8 cellular contexts compared by ENCODE assay signal in the genomic region with DNA sequence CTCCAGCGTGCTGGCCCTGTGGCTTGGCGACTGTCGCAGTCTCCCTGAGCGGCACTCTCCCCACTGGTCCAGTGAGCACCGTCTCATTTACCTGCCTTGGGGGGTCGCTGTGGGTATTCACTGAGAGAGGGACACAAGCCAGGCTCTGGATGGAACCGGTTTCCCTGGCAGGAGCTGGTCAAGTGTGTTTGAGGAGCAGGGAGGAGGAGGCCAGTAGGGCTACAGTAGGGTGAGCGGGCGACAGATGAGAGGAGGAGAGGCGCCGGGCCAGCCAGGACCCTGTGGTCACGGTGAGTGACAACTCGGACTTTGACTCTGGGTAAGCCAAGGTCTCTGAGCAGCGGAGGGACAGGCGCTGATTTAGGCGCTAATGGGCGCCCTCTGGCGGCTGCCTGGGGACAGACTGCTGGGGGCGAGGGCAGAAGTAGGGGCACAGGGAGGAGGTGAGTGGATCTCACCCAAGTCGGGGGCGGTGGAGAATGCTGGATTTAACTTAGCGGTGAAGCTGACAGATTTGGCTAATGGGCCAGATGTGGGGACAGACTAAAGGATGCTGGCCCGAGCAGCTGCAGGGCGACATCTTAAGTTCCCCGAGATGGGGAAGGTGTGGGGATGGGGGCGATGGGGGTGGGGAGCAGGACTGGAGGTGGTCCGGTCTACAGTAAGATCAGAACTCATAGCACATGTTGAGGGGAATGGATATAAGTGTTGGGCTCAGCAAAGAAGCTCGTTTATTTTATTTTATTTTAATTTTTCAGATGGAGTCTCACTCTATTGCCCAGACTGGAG. TPM values are rescaled to one million over a fixed set of nuclear protein-coding genes. Genes with fewer than 3 reads are reported as not detected.
A peak's percentile ranks its signal among the peaks of the same experiment; 100 is the strongest.
DNase-seq lines count a peak whose midpoint lies in the region; ATAC-seq, FAIRE-seq and TF ChIP-seq lines count a peak whose summit lies in the region.

No MANE protein-coding gene starts in this region.

- H3K4me3 ChIP-seq in right lobe of liver, result peak overlapping the region; percentile 1 to 47 (median 12)

- in situ Hi-C loops in ACHN (cut with HindIII; ENCODE audit: low pct_ligation_motif_present, low pct_unique_long_range_greater_than_20kb, low sequenced_read_pairs), result no loop called here

- H3K4me1 Mint-ChIP-seq in activated CD4-positive, alpha-beta T cell treated with anti-CD3 and anti-CD28 coated beads, Interleukin-2, amount 10 ng/mL, durations not matched to agents 7 days and 5 days, result peaks cover 23% of the 10 kb centered on the region
- H3K4me1 Mint-ChIP-seq in dendritic cell treated with granulocyte-macrophage colony-stimulating factor and Interleukin-4, amounts not matched to agents 40 ng/mL and 50 ng/mL, for 4 days (ENCODE audit: low read depth), result peaks cover 35% of the 10 kb centered on the region

- H3K9me3 Mint-ChIP-seq in activated CD4-positive, alpha-beta T cell treated with anti-CD3 and anti-CD28 coated beads, Interleukin-2, amount 10 ng/mL, durations not matched to agents 7 days and 5 days, result no peaks in the 10 kb centered on the region
- H3K9me3 Mint-ChIP-seq in dendritic cell treated with granulocyte-macrophage colony-stimulating factor and Interleukin-4, amounts not matched to agents 40 ng/mL and 50 ng/mL, for 4 days, result no peaks in the 10 kb centered on the region

- no peaks in the 10 kb centered on the region for H3K36me3 ChIP-seq in right lobe of liver

- peak; percentile 88 to 96 (median 94) for TF ChIP-seq CTCF in right lobe of liver (IDR thresholded peaks at IDR 0.05)

- intact Hi-C loops in dendritic cell treated with granulocyte-macrophage colony-stimulating factor and Interleukin-4, amounts not matched to agents 40 ng/mL and 50 ng/mL, for 4 days (cut with micrococcal nuclease), result no loop called here
- intact Hi-C loops in right lobe of liver (cut with DNase I), result no loop called here

- no peak overlapping the region for H3K4me3 Mint-ChIP-seq in activated CD4-positive, alpha-beta T cell treated with anti-CD3 and anti-CD28 coated beads, Interleukin-2, amount 10 ng/mL, durations not matched to agents 7 days and 5 days
- no peak overlapping the region for H3K4me3 Mint-ChIP-seq in dendritic cell treated with granulocyte-macrophage colony-stimulating factor and Interleukin-4, amounts not matched to agents 40 ng/mL and 50 ng/mL, for 4 days

- POLR2A ChIA-PET in activated CD4-positive, alpha-beta T cell treated with anti-CD3 and anti-CD28 coated beads, Interleukin-2, amount 10 ng/mL, durations not matched to agents 7 days and 5 days (lab: Charles Lee), result interaction anchor here (1.0 kb wide), 1 partner anchor 32 kb away, joined by 3 read pairs; a partner anchor contains a TSS

- H3K4me1 ChIP-seq in right lobe of liver, result peaks cover 0 to 12% (median 0%) of the 10 kb centered on the region in 4 donors

- WGBS in right lobe of liver (ENCODE audit: insufficient coverage, low coverage, low lambda C conversion rate, missing lambda C conversion rate), result 22% methylated on average over 22 of the region's 28 CpGs

- TF ChIP-seq POLR2A in right lobe of liver (IDR thresholded peaks at IDR 0.05), result no peak

- CTCF ChIA-PET in activated CD4-positive, alpha-beta T cell treated with anti-CD3 and anti-CD28 coated beads, Interleukin-2, amount 10 ng/mL, durations not matched to agents 7 days and 5 days (lab: Charles Lee), result interaction anchor here (0.6 to 2.0 kb wide), 16 partner anchors 12 to 256 kb away, joined by 3 to 10 read pairs (median 3); a partner anchor contains a TSS

- no peaks in the 10 kb centered on the region for H3K9me3 ChIP-seq in right lobe of liver

- peak; percentile 84 for FAIRE-seq in GM19239 (lab: Jason Lieb, UNC)

- no peaks in the 10 kb centered on the region for H3K27me3 ChIP-seq in right lobe of liver

- no peaks in the 10 kb centered on the region for H3K27me3 Mint-ChIP-seq in activated CD4-positive, alpha-beta T cell treated with anti-CD3 and anti-CD28 coated beads, Interleukin-2, amount 10 ng/mL, durations not matched to agents 7 days and 5 days
- no peaks in the 10 kb centered on the region for H3K27me3 Mint-ChIP-seq in dendritic cell treated with granulocyte-macrophage colony-stimulating factor and Interleukin-4, amounts not matched to agents 40 ng/mL and 50 ng/mL, for 4 days

- peak; percentile 64 for DNase-seq in ACHN
- DNase-seq in GM19239 (ENCODE audit: insufficient read length, low spot score), result peak; percentile 89
- DNase-seq in NCI-H524 treated with DMSO at 0.1 percent for 48 hours (lab: John Stamatoyannopoulos, UW), result peak; percentile 67
- DNase-seq in activated CD4-positive, alpha-beta T cell treated with anti-CD3 and anti-CD28 coated beads, Interleukin-2, amount 10 ng/mL, durations not matched to agents 7 days and 5 days, result peak; percentile 81
- DNase-seq in right lobe of liver, result peak; percentile 84 to 88 (median 86)
- DNase-seq in stimulated activated CD4-positive, alpha-beta T cell treated with anti-CD3 and anti-CD28 coated beads, TNF-alpha, amount 100 ng/mL, for 1 hour (ENCODE audit: low read depth in 3 of 3, low spot score in 1 of 3), result peak in 2 of 3 donors; percentile 48 to 75

- H3K36me3 Mint-ChIP-seq in activated CD4-positive, alpha-beta T cell treated with anti-CD3 and anti-CD28 coated beads, Interleukin-2, amount 10 ng/mL, durations not matched to agents 7 days and 5 days (ENCODE audit: low read depth), result peaks cover 13% of the 10 kb centered on the region
- H3K36me3 Mint-ChIP-seq in dendritic cell treated with granulocyte-macrophage colony-stimulating factor and Interleukin-4, amounts not matched to agents 40 ng/mL and 50 ng/mL, for 4 days (ENCODE audit: low read depth), result peaks cover 26% of the 10 kb centered on the region

- H3K27ac Mint-ChIP-seq in activated CD4-positive, alpha-beta T cell treated with anti-CD3 and anti-CD28 coated beads, Interleukin-2, amount 10 ng/mL, durations not matched to agents 7 days and 5 days, result no peak overlapping the region
- peak overlapping the region; percentile 13 for H3K27ac Mint-ChIP-seq in dendritic cell treated with granulocyte-macrophage colony-stimulating factor and Interleukin-4, amounts not matched to agents 40 ng/mL and 50 ng/mL, for 4 days

- peak overlapping the region; percentile 23 to 73 (median 71) for H3K27ac ChIP-seq in right lobe of liver

- ATAC-seq in right lobe of liver, result peak; percentile 46 to 55 (median 50)
- ATAC-seq in HG02678 (IDR thresholded peaks at IDR 0.05; ENCODE audit: unreplicated experiment), result no peak

RNA-seq across cellular contexts. Expression of a gene that starts 4.7 kb away (rescaled TPM):
- total RNA-seq in activated CD4-positive, alpha-beta T cell treated with anti-CD3 and anti-CD28 coated beads, Interleukin-2, amount 10 ng/mL, durations not matched to agents 7 days and 5 days, result 100 to 1,000 TPM; 125 to 130 TPM
- 10 to 100 TPM; 25.3 to 63.2 (median 39.9) TPM for total RNA-seq in right lobe of liver

RNA-seq across cellular contexts. Expression of a gene that starts 6.6 kb away (rescaled TPM):
- 10 to 100 TPM; 73.9 to 80.7 TPM for total RNA-seq in activated CD4-positive, alpha-beta T cell treated with anti-CD3 and anti-CD28 coated beads, Interleukin-2, amount 10 ng/mL, durations not matched to agents 7 days and 5 days
- total RNA-seq in right lobe of liver, result 10 to 100 TPM in 4 of 6 experiments, 1 to 10 TPM in 2; 4.5 to 11.6 (median 10.5) TPM

RNA-seq across cellular contexts. Expression of a gene that starts 6.7 kb away (rescaled TPM):
- 100 to 1,000 TPM; 157 to 168 TPM for total RNA-seq in activated CD4-positive, alpha-beta T cell treated with anti-CD3 and anti-CD28 coated beads, Interleukin-2, amount 10 ng/mL, durations not matched to agents 7 days and 5 days
- 10 to 100 TPM; 29.6 to 41.8 (median 35.3) TPM for total RNA-seq in right lobe of liver

RNA-seq across cellular contexts. Expression of a gene that starts 17.1 kb away (rescaled TPM):
- 1 to 10 TPM; 3.7 to 4.9 TPM for total RNA-seq in activated CD4-positive, alpha-beta T cell treated with anti-CD3 and anti-CD28 coated beads, Interleukin-2, amount 10 ng/mL, durations not matched to agents 7 days and 5 days
- total RNA-seq in right lobe of liver, result under 1 TPM; 0.19 to 0.70 (median 0.51) TPM

RNA-seq across cellular contexts. Expression of a gene that starts 18.6 kb away (rescaled TPM):
- 1 to 10 TPM in 1 of 2 experiments, under 1 TPM in 1; 0.79 to 1.3 TPM for total RNA-seq in activated CD4-positive, alpha-beta T cell treated with anti-CD3 and anti-CD28 coated beads, Interleukin-2, amount 10 ng/mL, durations not matched to agents 7 days and 5 days
- total RNA-seq in right lobe of liver, result 1 to 10 TPM in 3 of 6 experiments, under 1 TPM in 3; 0.43 to 6.7 (median 0.97) TPM

Comparison
In these comparisons a context has a peak if more than half of its experiments do, and no peak if none do; other contexts are left out.
1. RNA of a gene that starts 6.6 kb away (total RNA-seq): 73.9 to 80.7 TPM in activated CD4-positive, alpha-beta T cell treated with anti-CD3 and anti-CD28 coated beads, Interleukin-2, amount 10 ng/mL, durations not matched to agents 7 days and 5 days; 4.5 to 11.6 TPM in right lobe of liver; every median in the first group is over 4 times any median in the second.
2. Peak in every context shown above with its lines, with median percentiles within 50 percentile points of each other: DNase-seq.